Comparison of ENCODE assay signal across 16 cellular contexts in genomic region chr6:113625850-113626249, GRCh38.
DNase-seq lines count a peak whose midpoint lies in the region; ATAC-seq and TF ChIP-seq lines count a peak whose summit lies in the region.
"Had no signal": no experiment of that assay in that cellular context is flagged by ENCODE, and none has a peak within 500 bp of the region (broad histone marks: within the 10 kb centered on the region; RNA-seq: fewer than 3 reads in every experiment).

No MANE protein-coding gene starts in this region.

- ATAC-seq in GM18499 (IDR thresholded peaks at IDR 0.05; ENCODE audit: insufficient read depth, unreplicated experiment) = peak; percentile 27
- ATAC-seq in GM19452 (IDR thresholded peaks at IDR 0.05; ENCODE audit: unreplicated experiment) = peak; percentile 40
- ATAC-seq in HG02840 (IDR thresholded peaks at IDR 0.05; ENCODE audit: low FRiP score, unreplicated experiment) = peak; percentile 39
- ATAC-seq in HG03460 (IDR thresholded peaks at IDR 0.05; ENCODE audit: unreplicated experiment) = peak; percentile 36
- ATAC-seq in left lung = no peak

- H3K27me3 ChIP-seq in ovary (no peaks in the 10 kb centered on the region), left lung (no peaks in the 10 kb centered on the region)
- H3K27me3 ChIP-seq: brain microvascular endothelial cell, neural progenitor cell, transverse colon had no signal

- H3K4me3 ChIP-seq in ovary (no peak overlapping the region), left lung (no peak overlapping the region)
- H3K4me3 ChIP-seq: left ventricle myocardium inferior, neural progenitor cell, transverse colon had no signal

- TF ChIP-seq CTCF in ovary (IDR thresholded peaks at IDR 0.05) (no peak), left lung (IDR thresholded peaks at IDR 0.05) (no peak)

- TF ChIP-seq POLR2A in ovary (IDR thresholded peaks at IDR 0.05) = no peak

- H3K27ac ChIP-seq in ovary = no peak overlapping the region
- no peak overlapping the region for H3K27ac ChIP-seq in left lung
- H3K27ac ChIP-seq: brain microvascular endothelial cell, left ventricle myocardium inferior, neural progenitor cell, transverse colon had no signal

- H3K36me3 ChIP-seq in ovary (no peaks in the 10 kb centered on the region), left lung (no peaks in the 10 kb centered on the region)
- H3K36me3 ChIP-seq: brain microvascular endothelial cell, left ventricle myocardium inferior, neural progenitor cell, transverse colon had no signal

- WGBS in ovary, 3 donors = 89 to 93% (median 91%) methylated on average over 3 of the region's 3 CpGs

- intact Hi-C loops in ovary (cut with DNase I) (no loop called here), left lung (cut with DNase I) (no loop called here)

- DNase-seq in ovary (no peak), left lung (no peak), NCI-H2196 treated with DMSO at 0.1 percent for 48 hours (lab: John Stamatoyannopoulos, UW; ENCODE audit: unreplicated experiment) (no peak)
- no peak for DNase-seq in effector CD4-positive, alpha-beta T cell
- DNase-seq: activated CD4-positive, CD25-positive, alpha-beta regulatory T cell; brain microvascular endothelial cell; DND-41; endodermal cell; left ventricle myocardium inferior; SK-N-SH; transverse colon had no signal

- no peak for TF ChIP-seq EP300 in ovary (IDR thresholded peaks at IDR 0.05)

- H3K4me1 ChIP-seq in ovary (ENCODE audit: insufficient read depth) (no peaks in the 10 kb centered on the region), left lung (peaks cover 9 to 21% of the 10 kb centered on the region in 2 donors)

- no peaks in the 10 kb centered on the region for H3K9me3 ChIP-seq in ovary
- no peaks in the 10 kb centered on the region for H3K9me3 ChIP-seq in left lung
- H3K9me3 ChIP-seq: left ventricle myocardium inferior, SK-N-SH, transverse colon had no signal
